In genomic region chr10:84397735-84398144, GRCh38 we compare ENCODE assay signal across 8 cellular contexts.
A peak's percentile ranks its signal among the peaks of the same experiment; 100 is the strongest.
DNase-seq lines count a peak whose midpoint lies in the region; ATAC-seq and TF ChIP-seq lines count a peak whose summit lies in the region.
"Had no signal": no experiment of that assay in that cellular context is flagged by ENCODE, and none has a peak within 500 bp of the region (broad histone marks: within the 10 kb centered on the region; RNA-seq: fewer than 3 reads in every experiment).

No MANE protein-coding gene starts in this region.

- peaks cover 3% of the 10 kb centered on the region for H3K36me3 Mint-ChIP-seq in T-helper 17 cell (ENCODE audit: low read depth)

- H3K4me3 ChIP-seq in Peyer's patch: no peak overlapping the region
- H3K4me3 ChIP-seq: right atrium auricular region had no signal

- H3K36me3 ChIP-seq in Peyer's patch: no peaks in the 10 kb centered on the region
- H3K36me3 ChIP-seq: right atrium auricular region had no signal

- no peak for DNase-seq in T-helper 17 cell
- DNase-seq in substantia nigra (lab: John Stamatoyannopoulos, UW): no peak
- no peak for DNase-seq in head of caudate nucleus
- DNase-seq in iPS-NIHi7 (ENCODE audit: extremely low spot score): no peak
- DNase-seq in Peyer's patch: no peak

- peak overlapping the region; percentile 35 for H3K27ac Mint-ChIP-seq in T-helper 17 cell

- H3K27ac ChIP-seq in substantia nigra (ENCODE audit: low read depth, low read length, poor library complexity, severe bottlenecking) (peak overlapping the region; percentile 19), Peyer's patch (no peak overlapping the region)
- H3K27ac ChIP-seq: right atrium auricular region had no signal

- no peak for TF ChIP-seq CTCF in Peyer's patch (IDR thresholded peaks at IDR 0.05)

- peak; percentile 59 for ATAC-seq in GM21367 (IDR thresholded peaks at IDR 0.05; ENCODE audit: unreplicated experiment)
- ATAC-seq in HG02938 (IDR thresholded peaks at IDR 0.05; ENCODE audit: unreplicated experiment): peak; percentile 76
- ATAC-seq in T-helper 17 cell: no peak

- peaks cover 27% of the 10 kb centered on the region for H3K4me1 Mint-ChIP-seq in T-helper 17 cell

- H3K4me3 Mint-ChIP-seq in T-helper 17 cell: no peak overlapping the region

- intact Hi-C loops in head of caudate nucleus (cut with DNase I): no loop called here

- no peaks in the 10 kb centered on the region for H3K9me3 ChIP-seq in T-helper 17 cell (ENCODE audit: control insufficient read depth, low read length, poor library complexity, severe bottlenecking)
- no peaks in the 10 kb centered on the region for H3K9me3 ChIP-seq in Peyer's patch
- H3K9me3 ChIP-seq: right atrium auricular region had no signal

- H3K27me3 Mint-ChIP-seq in T-helper 17 cell: no peaks in the 10 kb centered on the region

- no peaks in the 10 kb centered on the region for H3K4me1 ChIP-seq in Peyer's patch

- no peaks in the 10 kb centered on the region for H3K27me3 ChIP-seq in Peyer's patch
- H3K27me3 ChIP-seq: right atrium auricular region had no signal

- TF ChIP-seq POLR2A in Peyer's patch (IDR thresholded peaks at IDR 0.05): no peak
